ENCODE assay signal across 16 cellular contexts in genomic region chr11:123608945-123609344, GRCh38. TPM values are rescaled to one million over a fixed set of nuclear protein-coding genes. Genes with fewer than 3 reads are reported as not detected.
DNase-seq lines count a peak whose midpoint lies in the region; ATAC-seq and TF ChIP-seq lines count a peak whose summit lies in the region.
"Had no signal": no experiment of that assay in that cellular context is flagged by ENCODE, and none has a peak within 500 bp of the region (broad histone marks: within the 10 kb centered on the region; RNA-seq: fewer than 3 reads in every experiment).

No MANE protein-coding gene starts in this region.

- no peaks in the 10 kb centered on the region for H3K9me3 ChIP-seq in left ventricle myocardium inferior (replicated peaks)
- H3K9me3 ChIP-seq: BLaER1 treated with 17β-estradiol and CSF1 and Interleukin-3, amounts not matched to agents 10 nM and 100 nM had no signal

- H3K27me3 ChIP-seq in left ventricle myocardium inferior (ENCODE audit: low read depth) = no peaks in the 10 kb centered on the region
- H3K27me3 ChIP-seq: BLaER1 treated with 17β-estradiol and CSF1 and Interleukin-3, amounts not matched to agents 10 nM and 100 nM had no signal

- H3K27ac Mint-ChIP-seq in nephron progenitor cell = peak overlapping the region; percentile 22
- H3K27ac Mint-ChIP-seq: B cell had no signal

- peaks cover 20% of the 10 kb centered on the region for H3K4me1 ChIP-seq in left ventricle myocardium inferior

- peaks cover 56% of the 10 kb centered on the region for H3K36me3 Mint-ChIP-seq in nephron progenitor cell (ENCODE audit: low read depth)

- peaks cover 2% of the 10 kb centered on the region for H3K27me3 Mint-ChIP-seq in nephron progenitor cell (ENCODE audit: low read depth, poor library complexity)
- H3K27me3 Mint-ChIP-seq: B cell had no signal

- ATAC-seq in Right ventricle myocardium inferior = peak; percentile 53
- peak; percentile 60 for ATAC-seq in left ventricle myocardium superior
- ATAC-seq in HG03135 (IDR thresholded peaks at IDR 0.05; ENCODE audit: unreplicated experiment) = no peak
- ATAC-seq: CD8-positive, alpha-beta T cell had no signal

- intact Hi-C loops in Right ventricle myocardium inferior (cut with DNase I) = no loop called here
- intact Hi-C loops in left ventricle myocardium inferior (cut with micrococcal nuclease) = no loop called here
- intact Hi-C loops in left ventricle myocardium superior (cut with micrococcal nuclease) = no loop called here
- intact Hi-C loops in cardiac septum (cut with DNase I) = no loop called here

- H3K9me3 Mint-ChIP-seq in nephron progenitor cell = no peaks in the 10 kb centered on the region
- H3K9me3 Mint-ChIP-seq: CD8-positive, alpha-beta T cell had no signal

- no peak for DNase-seq in Right ventricle myocardium inferior (ENCODE audit: missing footprints)
- DNase-seq in left ventricle myocardium inferior = no peak
- no peak for DNase-seq in left ventricle myocardium superior
- DNase-seq in cardiac septum (ENCODE audit: low spot score) = no peak
- DNase-seq in nephron progenitor cell = no peak
- DNase-seq in NCI-H146 treated with DMSO at 0.1 percent for 48 hours (lab: John Stamatoyannopoulos, UW; ENCODE audit: unreplicated experiment) = no peak
- DNase-seq: Calu3; CD8-positive, alpha-beta T cell; DMS79 treated with DMSO at 0.1 percent for 48 hours; GF-D8; GOT3; H7 had no signal

- no peak overlapping the region for H3K27ac ChIP-seq in left ventricle myocardium inferior (replicated peaks)
- H3K27ac ChIP-seq: BLaER1 treated with 17β-estradiol and CSF1 and Interleukin-3, amounts not matched to agents 10 nM and 100 nM; HL-60 had no signal

- peaks cover 40% of the 10 kb centered on the region for H3K36me3 ChIP-seq in left ventricle myocardium inferior

- TF ChIP-seq CTCF in left ventricle myocardium inferior (IDR thresholded peaks at IDR 0.05; ENCODE audit: borderline replicate concordance) (no peak), nephron progenitor cell (IDR thresholded peaks at IDR 0.05) (no peak)

- H3K4me3 ChIP-seq in left ventricle myocardium inferior = no peak overlapping the region
- H3K4me3 ChIP-seq: BLaER1 treated with 17β-estradiol and CSF1 and Interleukin-3, amounts not matched to agents 10 nM and 100 nM had no signal

- H3K4me3 Mint-ChIP-seq in nephron progenitor cell = no peak overlapping the region
- H3K4me3 Mint-ChIP-seq: B cell; CD8-positive, alpha-beta T cell had no signal

- H3K4me1 Mint-ChIP-seq in nephron progenitor cell = no peaks in the 10 kb centered on the region
- H3K4me1 Mint-ChIP-seq: B cell had no signal

RNA-seq across cellular contexts. Expression of gene SCN3B, which starts 45.5 kb away (rescaled TPM):
- total RNA-seq in Right ventricle myocardium inferior (1.2 TPM), left ventricle myocardium inferior (1.9 TPM), left ventricle myocardium superior (1.7 TPM), cardiac septum (3.3 TPM)
- total RNA-seq: B cell; CD8-positive, alpha-beta T cell had no signal
